Comparison of ENCODE assay signal across 19 cellular contexts in genomic region chr6:147881432-147881831, GRCh38.
DNase-seq lines count a peak whose midpoint lies in the region; ATAC-seq and TF ChIP-seq lines count a peak whose summit lies in the region.
"Had no signal": no experiment of that assay in that cellular context is flagged by ENCODE, and none has a peak within 500 bp of the region (broad histone marks: within the 10 kb centered on the region; RNA-seq: fewer than 3 reads in every experiment).

No MANE protein-coding gene starts in this region.

- H3K14ac ChIP-seq in trophoblast cell (ENCODE audit: low read length) = no peak overlapping the region

- no peaks in the 10 kb centered on the region for H3F3A ChIP-seq in GM23338 (replicated peaks; ENCODE audit: low read depth)

- H3K4me2 ChIP-seq in GM23338 (no peak overlapping the region), trophoblast cell (ENCODE audit: low read length) (no peak overlapping the region)

- H2AFZ ChIP-seq in GM23338 (peak overlapping the region; percentile 2; the same call in 1 of the 2 replicates), trophoblast cell (ENCODE audit: insufficient read depth, low read length, poor library complexity) (no peak overlapping the region)
- H2AFZ ChIP-seq: GM23248 had no signal

- H3K9me2 ChIP-seq in GM23338 (ENCODE audit: insufficient read depth) = no peaks in the 10 kb centered on the region

- H3K9me3 Mint-ChIP-seq in GM23338 = no peaks in the 10 kb centered on the region
- H3K9me3 Mint-ChIP-seq in Calu3 (ENCODE audit: low read depth, unreplicated experiment) = peaks cover 3% of the 10 kb centered on the region
- no peaks in the 10 kb centered on the region for H3K9me3 Mint-ChIP-seq in nephron progenitor cell

- no peak overlapping the region for H3K4ac ChIP-seq in trophoblast cell (ENCODE audit: low read depth, low read length)

- CTCF ChIA-PET in Calu3 (lab: Charles Lee) = no interaction called here

- H3K27me3 ChIP-seq in GM23338 (ENCODE audit: insufficient read depth) (no peaks in the 10 kb centered on the region), HUES64 (ENCODE audit: insufficient read depth, low read length) (no peaks in the 10 kb centered on the region), trophoblast cell (ENCODE audit: insufficient read depth, low read length) (no peaks in the 10 kb centered on the region)
- H3K27me3 ChIP-seq: BE2C had no signal

- H4K12ac ChIP-seq in trophoblast cell (ENCODE audit: low read depth, low read length) = peak overlapping the region; percentile 54

- no peak overlapping the region for H2BK12ac ChIP-seq in trophoblast cell (ENCODE audit: low read length)

- ATAC-seq in GM23338 (peak; percentile 72), left cardiac atrium (no peak)
- ATAC-seq: GM12878, K562 had no signal

- H3K27ac Mint-ChIP-seq in GM23338 = no peak overlapping the region
- H3K27ac Mint-ChIP-seq in Calu3 (ENCODE audit: unreplicated experiment) = no peak overlapping the region
- H3K27ac Mint-ChIP-seq in nephron progenitor cell = no peak overlapping the region
- H3K27ac Mint-ChIP-seq: CD4-positive, CD25-positive, alpha-beta regulatory T cell; CD8-positive, alpha-beta memory T cell had no signal

- intact Hi-C loops in left cardiac atrium (cut with DNase I) (no loop called here), Calu3 (cut with micrococcal nuclease; ENCODE audit: unreplicated experiment) (no loop called here)

- H3K4me1 ChIP-seq in GM23338 (ENCODE audit: insufficient read depth) (no peaks in the 10 kb centered on the region), HUES64 (ENCODE audit: insufficient read depth, low read length) (peaks cover 11% of the 10 kb centered on the region; the same call in 1 of the 2 replicates), trophoblast cell (ENCODE audit: control insufficient read depth in 1 of 2, insufficient read depth in 2 of 2, low read length in 2 of 2) (no peaks in the 10 kb centered on the region)
- H3K4me1 ChIP-seq: BE2C had no signal

- no peak overlapping the region for H2BK120ac ChIP-seq in trophoblast cell (ENCODE audit: insufficient read depth, low read length, poor library complexity)

- no TSS peak for BruUV-seq in Calu3 (replicated peaks; lab: Mats Ljungman, UMichigan)

- H3K4me1 Mint-ChIP-seq in GM23338 (peaks cover 9% of the 10 kb centered on the region; the same call in 2 of the 3 replicates), Calu3 (ENCODE audit: low read depth, unreplicated experiment) (no peaks in the 10 kb centered on the region), nephron progenitor cell (no peaks in the 10 kb centered on the region)
- H3K4me1 Mint-ChIP-seq: CD4-positive, CD25-positive, alpha-beta regulatory T cell; CD8-positive, alpha-beta memory T cell had no signal

- WGBS in HUES64 = 64% methylated on average over 6 of the region's 6 CpGs
- no CpG with 5 or more reads among the region's 6 CpGs for WGBS in trophoblast cell (ENCODE audit: extremely low coverage, insufficient coverage, insufficient read length)

- H3K79me2 ChIP-seq in GM23338 (replicated peaks; ENCODE audit: insufficient read depth) = no peaks in the 10 kb centered on the region
- no peaks in the 10 kb centered on the region for H3K79me2 ChIP-seq in trophoblast cell (ENCODE audit: control insufficient read depth, insufficient read depth, low read length, poor library complexity)

- TF ChIP-seq CTCF in GM23338 (conservative IDR thresholded peaks at IDR 0.05; ENCODE audit: low read depth in 2 of 2) = no peak
- no peak for TF ChIP-seq CTCF in Calu3 (IDR thresholded peaks at IDR 0.05; ENCODE audit: unreplicated experiment)
- no peak for TF ChIP-seq CTCF in nephron progenitor cell (IDR thresholded peaks at IDR 0.05)

- no peaks in the 10 kb centered on the region for H3K79me1 ChIP-seq in trophoblast cell (ENCODE audit: low read length)

- no peaks in the 10 kb centered on the region for H4K20me1 ChIP-seq in GM23338 (replicated peaks; ENCODE audit: insufficient read depth)

- no peak overlapping the region for H3K9ac ChIP-seq in HUES64 (ENCODE audit: low read depth, low read length)
- no peak overlapping the region for H3K9ac ChIP-seq in trophoblast cell (ENCODE audit: low read length)
- H3K9ac ChIP-seq: GM23248 had no signal

- H4K8ac ChIP-seq in trophoblast cell (ENCODE audit: low read depth, low read length) = no peak overlapping the region

- DNase-seq in GM23338 (ENCODE audit: low spot score) (peak; percentile 24), iPS-NIHi11 (ENCODE audit: low spot score) (peak; percentile 18), trophoblast cell (no peak), left cardiac atrium (no peak), Calu3 (no peak), nephron progenitor cell (no peak)
- DNase-seq: ACHN; BE2C; C1 segment of cervical spinal cord; CD4-positive, CD25-positive, alpha-beta regulatory T cell; CD8-positive, alpha-beta memory T cell; COR-L47; DMS153; DMS79 treated with DMSO at 0.1 percent for 48 hours; GM23248; IMR-90 had no signal

- no peak overlapping the region for H3K4me3 ChIP-seq in GM23338
- H3K4me3 ChIP-seq in HUES64 (ENCODE audit: low read length) = no peak overlapping the region
- no peak overlapping the region for H3K4me3 ChIP-seq in trophoblast cell (ENCODE audit: low read depth, low read length)
- H3K4me3 ChIP-seq: GM12878, GM23248, K562 had no signal

- H3K27ac ChIP-seq in GM23338 (ENCODE audit: low read depth) (no peak overlapping the region), HUES64 (ENCODE audit: low read depth, low read length) (0 out of 2 replicates have a peak overlapping the region, but pooled peaks have one; percentile 53), trophoblast cell (ENCODE audit: low read depth, low read length) (no peak overlapping the region)
- H3K27ac ChIP-seq: GM23248 had no signal

- H3K23ac ChIP-seq in trophoblast cell (ENCODE audit: low read length) = no peak overlapping the region

- H3K36me3 ChIP-seq in GM23338 (ENCODE audit: insufficient read depth) (no peaks in the 10 kb centered on the region), HUES64 (ENCODE audit: insufficient read depth, low read length) (no peaks in the 10 kb centered on the region), trophoblast cell (ENCODE audit: control insufficient read depth in 1 of 2, insufficient read depth in 2 of 2, low read length in 2 of 2) (no peaks in the 10 kb centered on the region)
- H3K36me3 ChIP-seq: BE2C had no signal

- H3K9me3 ChIP-seq in HUES64 (ENCODE audit: insufficient read depth, low read depth, low read length) = no peaks in the 10 kb centered on the region
- no peaks in the 10 kb centered on the region for H3K9me3 ChIP-seq in trophoblast cell (ENCODE audit: insufficient read depth, low read depth, low read length)
- H3K9me3 ChIP-seq: BE2C had no signal

- H3K4me3 Mint-ChIP-seq in GM23338 = no peak overlapping the region
- H3K4me3 Mint-ChIP-seq in Calu3 (ENCODE audit: low read depth, unreplicated experiment) = no peak overlapping the region
- H3K4me3 Mint-ChIP-seq in nephron progenitor cell = no peak overlapping the region
- H3K4me3 Mint-ChIP-seq: CD4-positive, CD25-positive, alpha-beta regulatory T cell; CD8-positive, alpha-beta memory T cell had no signal

- H2AK5ac ChIP-seq in trophoblast cell (ENCODE audit: low read length) = no peak overlapping the region

- no peak overlapping the region for H4K91ac ChIP-seq in trophoblast cell (ENCODE audit: low read depth, low read length)

- H3K27me3 Mint-ChIP-seq in GM23338 (ENCODE audit: insufficient read depth, low read depth, poor library complexity) (no peaks in the 10 kb centered on the region), Calu3 (ENCODE audit: unreplicated experiment) (no peaks in the 10 kb centered on the region), nephron progenitor cell (ENCODE audit: low read depth, poor library complexity) (no peaks in the 10 kb centered on the region)
- H3K27me3 Mint-ChIP-seq: CD4-positive, CD25-positive, alpha-beta regulatory T cell; CD8-positive, alpha-beta memory T cell had no signal

- no peak overlapping the region for H2BK5ac ChIP-seq in trophoblast cell (ENCODE audit: low read depth, low read length, poor library complexity)

- no peak overlapping the region for H3K18ac ChIP-seq in trophoblast cell (ENCODE audit: low read length)

- no peaks in the 10 kb centered on the region for H3K36me3 Mint-ChIP-seq in GM23338 (ENCODE audit: low read depth)
- H3K36me3 Mint-ChIP-seq in Calu3 (ENCODE audit: insufficient read depth, unreplicated experiment) = no peaks in the 10 kb centered on the region
- no peaks in the 10 kb centered on the region for H3K36me3 Mint-ChIP-seq in nephron progenitor cell (ENCODE audit: low read depth)
- H3K36me3 Mint-ChIP-seq: CD4-positive, CD25-positive, alpha-beta regulatory T cell; CD8-positive, alpha-beta memory T cell had no signal

TF ChIP-seq in GM23338, 12 proteins besides CTCF, POLR2A, EP300 and RAD21 (continues in another document):
- no peak for TF ChIP-seq REST (IDR thresholded peaks at IDR 0.05; ENCODE audit: unreplicated experiment)

Comparison
In these comparisons a context has a peak if more than half of its experiments do, and no peak if none do; other contexts are left out.
1. DNase-seq: peak in GM23338 (single experiment) and iPS-NIHi11 (single experiment); none in trophoblast cell (0 of 2), left cardiac atrium (single experiment), Calu3 (single experiment) and nephron progenitor cell (single experiment).